1 cellular context compared by ENCODE assay signal in the genomic region with DNA sequence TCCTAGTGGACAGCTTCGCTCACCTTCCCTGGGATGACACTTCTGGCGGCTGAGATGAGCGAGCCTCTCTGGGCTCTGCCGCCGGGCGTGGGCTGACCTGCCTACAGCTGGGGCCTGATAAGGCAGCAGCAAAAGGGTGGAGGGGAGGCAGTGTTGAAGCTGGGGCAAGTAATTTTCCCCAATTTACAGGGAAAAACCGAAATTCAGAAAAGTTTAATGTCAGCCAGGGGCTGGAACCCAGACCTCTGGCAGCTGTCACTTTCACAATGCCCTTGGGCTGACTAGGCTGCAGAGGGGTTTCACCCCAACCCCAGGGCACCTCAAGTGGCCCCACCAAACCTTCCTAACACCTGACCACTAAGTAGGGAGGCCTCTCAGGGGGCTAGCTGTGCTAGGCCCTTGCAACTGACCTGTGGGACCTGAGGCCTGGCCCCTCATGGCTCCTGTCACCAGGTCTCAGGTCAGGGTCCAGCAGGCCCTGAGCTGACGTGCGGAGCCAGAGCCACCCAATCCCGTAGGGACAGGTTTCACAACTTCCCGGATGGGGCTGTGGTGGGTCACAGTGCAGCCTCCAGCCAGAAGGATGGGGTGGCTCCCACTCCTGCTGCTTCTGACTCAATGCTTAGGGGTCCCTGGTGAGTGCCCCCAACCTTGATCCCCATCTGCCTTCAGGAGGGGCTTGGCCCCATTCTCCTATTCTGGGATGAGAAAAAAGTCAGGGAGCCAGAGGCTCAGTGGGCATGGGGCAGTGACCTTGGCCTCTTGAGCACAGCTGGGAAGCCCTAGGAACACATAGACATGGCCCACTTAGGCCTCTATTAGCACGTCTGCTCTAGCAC.
TF ChIP-seq lines count a peak whose summit lies in the region.
"Not testable (repeated sequence)": the region's sequence is repeated elsewhere in the genome, so short reads cannot be mapped to it uniquely, and the experiment has no call there.

No MANE protein-coding gene starts in this region.

TF ChIP-seq in HepG2, 621 proteins besides CTCF, POLR2A, EP300 and RAD21 (continued from another document and continues in another):
- TF ChIP-seq, protein P1, sequence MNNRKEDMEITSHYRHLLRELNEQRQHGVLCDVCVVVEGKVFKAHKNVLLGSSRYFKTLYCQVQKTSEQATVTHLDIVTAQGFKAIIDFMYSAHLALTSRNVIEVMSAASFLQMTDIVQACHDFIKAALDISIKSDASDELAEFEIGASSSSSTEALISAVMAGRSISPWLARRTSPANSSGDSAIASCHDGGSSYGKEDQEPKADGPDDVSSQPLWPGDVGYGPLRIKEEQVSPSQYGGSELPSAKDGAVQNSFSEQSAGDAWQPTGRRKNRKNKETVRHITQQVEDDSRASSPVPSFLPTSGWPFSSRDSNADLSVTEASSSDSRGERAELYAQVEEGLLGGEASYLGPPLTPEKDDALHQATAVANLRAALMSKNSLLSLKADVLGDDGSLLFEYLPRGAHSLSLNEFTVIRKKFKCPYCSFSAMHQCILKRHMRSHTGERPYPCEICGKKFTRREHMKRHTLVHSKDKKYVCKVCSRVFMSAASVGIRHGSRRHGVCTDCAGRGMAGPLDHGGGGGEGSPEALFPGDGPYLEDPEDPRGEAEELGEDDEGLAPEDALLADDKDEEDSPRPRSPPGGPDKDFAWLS (CRISPR knock-in tag; IDR thresholded peaks at IDR 0.05; ENCODE audit: borderline replicate concordance), result peak; percentile 91
- TF ChIP-seq GMEB2 (CRISPR knock-in tag; IDR thresholded peaks at IDR 0.05; ENCODE audit: low read depth) (0 out of 2 replicates have a peak, but pooled peaks have one; percentile 23), ZFP37 (CRISPR knock-in tag; IDR thresholded peaks at IDR 0.05; ENCODE audit: borderline replicate concordance) (peak; percentile 93; the same call in 1 of the 2 replicates), SIX1 (CRISPR knock-in tag; IDR thresholded peaks at IDR 0.05; ENCODE audit: borderline replicate concordance) (peak; percentile 28; the same call in 1 of the 2 replicates), CEBPB (IDR thresholded peaks at IDR 0.05; ENCODE audit: borderline replicate concordance, low read depth, low read length) (peak; percentile 88), ISL2 (CRISPR knock-in tag; IDR thresholded peaks at IDR 0.05) (peak; percentile 86), HNRNPL (IDR thresholded peaks at IDR 0.05; ENCODE audit: low read depth, low read length) (peak; percentile 79), HNF4A (CRISPR knock-in tag; IDR thresholded peaks at IDR 0.05) (peak; percentile 97), KDM1A (CRISPR knock-in tag; IDR thresholded peaks at IDR 0.05) (peak; percentile 83; the same call in 1 of the 2 replicates), ZNF589 (CRISPR knock-in tag; conservative IDR thresholded peaks at IDR 0.05) (0 out of 2 replicates have a peak, but pooled peaks have one; percentile 3), ZNF350 (CRISPR knock-in tag; IDR thresholded peaks at IDR 0.05; ENCODE audit: borderline replicate concordance, low read depth) (peak; percentile 89), PAF1 (CRISPR knock-in tag; IDR thresholded peaks at IDR 0.05) (peak; percentile 45; the same call in 1 of the 2 replicates), ASH2L (IDR thresholded peaks at IDR 0.05; ENCODE audit: insufficient read length, low read depth, low read length) (peak; percentile 75), ZNF512 (CRISPR knock-in tag; IDR thresholded peaks at IDR 0.05) (peak; percentile 82), ESRRA (CRISPR knock-in tag; IDR thresholded peaks at IDR 0.05; ENCODE audit: low read depth) (peak; percentile 85; the same call in 1 of the 2 replicates), ZNF83 (CRISPR knock-in tag; IDR thresholded peaks at IDR 0.05; ENCODE audit: borderline replicate concordance) (peak; percentile 38; the same call in 1 of the 2 replicates), NCOA2 (CRISPR knock-in tag; IDR thresholded peaks at IDR 0.05) (peak; percentile 92), ZNF501 (CRISPR knock-in tag; IDR thresholded peaks at IDR 0.05) (peak; percentile 96), KAT8 (CRISPR knock-in tag; IDR thresholded peaks at IDR 0.05) (peak; percentile 93), ZMAT3 (CRISPR knock-in tag; conservative IDR thresholded peaks at IDR 0.05) (peak; percentile 63), ZNF136 (CRISPR knock-in tag; IDR thresholded peaks at IDR 0.05; ENCODE audit: low read depth) (peak; percentile 84; the same call in 1 of the 2 replicates), HES4 (CRISPR knock-in tag; IDR thresholded peaks at IDR 0.05; ENCODE audit: borderline replicate concordance) (peak; percentile 95), ZNF790 (CRISPR knock-in tag; IDR thresholded peaks at IDR 0.05; ENCODE audit: borderline replicate concordance) (peak; percentile 45; the same call in 1 of the 2 replicates), USF2 (IDR thresholded peaks at IDR 0.05; ENCODE audit: low read depth, low read length) (0 out of 2 replicates have a peak, but pooled peaks have one; percentile 11), ZIK1 (CRISPR knock-in tag; IDR thresholded peaks at IDR 0.05; ENCODE audit: borderline replicate concordance, low read depth) (0 out of 2 replicates have a peak, but pooled peaks have one; percentile 64), ZNF3 (CRISPR knock-in tag; IDR thresholded peaks at IDR 0.05) (peak; percentile 42; the same call in 1 of the 2 replicates), ZFP36L1 (CRISPR knock-in tag; IDR thresholded peaks at IDR 0.05) (peak; percentile 64), TEAD3 (CRISPR knock-in tag; optimal IDR thresholded peaks at IDR 0.05; ENCODE audit: borderline replicate concordance) (peak; percentile 36), ZNF547 (CRISPR knock-in tag; IDR thresholded peaks at IDR 0.05) (peak; percentile 54; the same call in 1 of the 2 replicates), CREM (IDR thresholded peaks at IDR 0.05) (peak; percentile 83)
- TF ChIP-seq, protein P2, sequence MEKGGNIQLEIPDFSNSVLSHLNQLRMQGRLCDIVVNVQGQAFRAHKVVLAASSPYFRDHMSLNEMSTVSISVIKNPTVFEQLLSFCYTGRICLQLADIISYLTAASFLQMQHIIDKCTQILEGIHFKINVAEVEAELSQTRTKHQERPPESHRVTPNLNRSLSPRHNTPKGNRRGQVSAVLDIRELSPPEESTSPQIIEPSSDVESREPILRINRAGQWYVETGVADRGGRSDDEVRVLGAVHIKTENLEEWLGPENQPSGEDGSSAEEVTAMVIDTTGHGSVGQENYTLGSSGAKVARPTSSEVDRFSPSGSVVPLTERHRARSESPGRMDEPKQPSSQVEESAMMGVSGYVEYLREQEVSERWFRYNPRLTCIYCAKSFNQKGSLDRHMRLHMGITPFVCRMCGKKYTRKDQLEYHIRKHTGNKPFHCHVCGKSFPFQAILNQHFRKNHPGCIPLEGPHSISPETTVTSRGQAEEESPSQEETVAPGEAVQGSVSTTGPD (CRISPR knock-in tag; IDR thresholded peaks at IDR 0.05), result peak; percentile 57; the same call in 1 of the 2 replicates
- TF ChIP-seq, protein P3, sequence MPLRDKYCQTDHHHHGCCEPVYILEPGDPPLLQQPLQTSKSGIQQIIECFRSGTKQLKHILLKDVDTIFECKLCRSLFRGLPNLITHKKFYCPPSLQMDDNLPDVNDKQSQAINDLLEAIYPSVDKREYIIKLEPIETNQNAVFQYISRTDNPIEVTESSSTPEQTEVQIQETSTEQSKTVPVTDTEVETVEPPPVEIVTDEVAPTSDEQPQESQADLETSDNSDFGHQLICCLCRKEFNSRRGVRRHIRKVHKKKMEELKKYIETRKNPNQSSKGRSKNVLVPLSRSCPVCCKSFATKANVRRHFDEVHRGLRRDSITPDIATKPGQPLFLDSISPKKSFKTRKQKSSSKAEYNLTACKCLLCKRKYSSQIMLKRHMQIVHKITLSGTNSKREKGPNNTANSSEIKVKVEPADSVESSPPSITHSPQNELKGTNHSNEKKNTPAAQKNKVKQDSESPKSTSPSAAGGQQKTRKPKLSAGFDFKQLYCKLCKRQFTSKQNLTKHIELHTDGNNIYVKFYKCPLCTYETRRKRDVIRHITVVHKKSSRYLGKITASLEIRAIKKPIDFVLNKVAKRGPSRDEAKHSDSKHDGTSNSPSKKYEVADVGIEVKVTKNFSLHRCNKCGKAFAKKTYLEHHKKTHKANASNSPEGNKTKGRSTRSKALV (CRISPR knock-in tag; IDR thresholded peaks at IDR 0.05), result peak; percentile 79; the same call in 1 of the 2 replicates
- not testable (repeated sequence) for TF ChIP-seq USF2 (CRISPR knock-in tag; IDR thresholded peaks at IDR 0.05; ENCODE audit: borderline replicate concordance); CREM (CRISPR knock-in tag; IDR thresholded peaks at IDR 0.05)
- TF ChIP-seq, protein P4, sequence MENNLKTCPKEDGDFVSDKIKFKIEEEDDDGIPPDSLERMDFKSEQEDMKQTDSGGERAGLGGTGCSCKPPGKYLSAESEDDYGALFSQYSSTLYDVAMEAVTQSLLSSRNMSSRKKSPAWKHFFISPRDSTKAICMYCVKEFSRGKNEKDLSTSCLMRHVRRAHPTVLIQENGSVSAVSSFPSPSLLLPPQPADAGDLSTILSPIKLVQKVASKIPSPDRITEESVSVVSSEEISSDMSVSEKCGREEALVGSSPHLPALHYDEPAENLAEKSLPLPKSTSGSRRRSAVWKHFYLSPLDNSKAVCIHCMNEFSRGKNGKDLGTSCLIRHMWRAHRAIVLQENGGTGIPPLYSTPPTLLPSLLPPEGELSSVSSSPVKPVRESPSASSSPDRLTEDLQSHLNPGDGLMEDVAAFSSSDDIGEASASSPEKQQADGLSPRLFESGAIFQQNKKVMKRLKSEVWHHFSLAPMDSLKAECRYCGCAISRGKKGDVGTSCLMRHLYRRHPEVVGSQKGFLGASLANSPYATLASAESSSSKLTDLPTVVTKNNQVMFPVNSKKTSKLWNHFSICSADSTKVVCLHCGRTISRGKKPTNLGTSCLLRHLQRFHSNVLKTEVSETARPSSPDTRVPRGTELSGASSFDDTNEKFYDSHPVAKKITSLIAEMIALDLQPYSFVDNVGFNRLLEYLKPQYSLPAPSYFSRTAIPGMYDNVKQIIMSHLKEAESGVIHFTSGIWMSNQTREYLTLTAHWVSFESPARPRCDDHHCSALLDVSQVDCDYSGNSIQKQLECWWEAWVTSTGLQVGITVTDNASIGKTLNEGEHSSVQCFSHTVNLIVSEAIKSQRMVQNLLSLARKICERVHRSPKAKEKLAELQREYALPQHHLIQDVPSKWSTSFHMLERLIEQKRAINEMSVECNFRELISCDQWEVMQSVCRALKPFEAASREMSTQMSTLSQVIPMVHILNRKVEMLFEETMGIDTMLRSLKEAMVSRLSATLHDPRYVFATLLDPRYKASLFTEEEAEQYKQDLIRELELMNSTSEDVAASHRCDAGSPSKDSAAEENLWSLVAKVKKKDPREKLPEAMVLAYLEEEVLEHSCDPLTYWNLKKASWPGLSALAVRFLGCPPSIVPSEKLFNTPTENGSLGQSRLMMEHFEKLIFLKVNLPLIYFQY (CRISPR knock-in tag; IDR thresholded peaks at IDR 0.05; ENCODE audit: borderline replicate concordance), result peak; percentile 97
- TF ChIP-seq, protein P5, sequence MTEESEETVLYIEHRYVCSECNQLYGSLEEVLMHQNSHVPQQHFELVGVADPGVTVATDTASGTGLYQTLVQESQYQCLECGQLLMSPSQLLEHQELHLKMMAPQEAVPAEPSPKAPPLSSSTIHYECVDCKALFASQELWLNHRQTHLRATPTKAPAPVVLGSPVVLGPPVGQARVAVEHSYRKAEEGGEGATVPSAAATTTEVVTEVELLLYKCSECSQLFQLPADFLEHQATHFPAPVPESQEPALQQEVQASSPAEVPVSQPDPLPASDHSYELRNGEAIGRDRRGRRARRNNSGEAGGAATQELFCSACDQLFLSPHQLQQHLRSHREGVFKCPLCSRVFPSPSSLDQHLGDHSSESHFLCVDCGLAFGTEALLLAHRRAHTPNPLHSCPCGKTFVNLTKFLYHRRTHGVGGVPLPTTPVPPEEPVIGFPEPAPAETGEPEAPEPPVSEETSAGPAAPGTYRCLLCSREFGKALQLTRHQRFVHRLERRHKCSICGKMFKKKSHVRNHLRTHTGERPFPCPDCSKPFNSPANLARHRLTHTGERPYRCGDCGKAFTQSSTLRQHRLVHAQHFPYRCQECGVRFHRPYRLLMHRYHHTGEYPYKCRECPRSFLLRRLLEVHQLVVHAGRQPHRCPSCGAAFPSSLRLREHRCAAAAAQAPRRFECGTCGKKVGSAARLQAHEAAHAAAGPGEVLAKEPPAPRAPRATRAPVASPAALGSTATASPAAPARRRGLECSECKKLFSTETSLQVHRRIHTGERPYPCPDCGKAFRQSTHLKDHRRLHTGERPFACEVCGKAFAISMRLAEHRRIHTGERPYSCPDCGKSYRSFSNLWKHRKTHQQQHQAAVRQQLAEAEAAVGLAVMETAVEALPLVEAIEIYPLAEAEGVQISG (CRISPR knock-in tag; IDR thresholded peaks at IDR 0.05), result peak; percentile 92
